In genomic region chr3:127208483-127209100, GRCh38 we compare ENCODE assay signal across 28 cellular contexts. TPM values are rescaled to one million over a fixed set of nuclear protein-coding genes. Genes with fewer than 3 reads are reported as not detected.
DNase-seq lines count a peak whose midpoint lies in the region; ATAC-seq and TF ChIP-seq lines count a peak whose summit lies in the region.
"Had no signal": no experiment of that assay in that cellular context is flagged by ENCODE, and none has a peak within 500 bp of the region (broad histone marks: within the 10 kb centered on the region; RNA-seq: fewer than 3 reads in every experiment).

No MANE protein-coding gene starts in this region.

- no peaks in the 10 kb centered on the region for H3K4me1 ChIP-seq in H9 (ENCODE audit: insufficient read depth, low read length)
- no peaks in the 10 kb centered on the region for H3K4me1 ChIP-seq in gastroesophageal sphincter
- H3K4me1 ChIP-seq in sigmoid colon, result no peaks in the 10 kb centered on the region
- H3K4me1 ChIP-seq: breast epithelium, psoas muscle, SJSA1 had no signal

- H3K36me3 ChIP-seq in gastroesophageal sphincter (no peaks in the 10 kb centered on the region), sigmoid colon (no peaks in the 10 kb centered on the region)
- H3K36me3 ChIP-seq: breast epithelium, MG63, SJSA1 had no signal

- H3K79me2 ChIP-seq in H9 (ENCODE audit: insufficient read depth, low read length), result no peaks in the 10 kb centered on the region

- no peaks in the 10 kb centered on the region for H3K36me3 Mint-ChIP-seq in H9 (ENCODE audit: insufficient read depth in 1 of 3, low read depth in 3 of 3)
- H3K36me3 Mint-ChIP-seq: activated CD4-positive, alpha-beta memory T cell treated with anti-CD3 and anti-CD28 coated beads for 36 hours; IgD-negative memory B cell; memory B cell had no signal

- H3K27me3 Mint-ChIP-seq in H9 (ENCODE audit: low read depth), result peaks cover 9% of the 10 kb centered on the region

- no peak overlapping the region for H3K23ac ChIP-seq in H9 (ENCODE audit: insufficient read length, low read depth, low read length)

- no peak overlapping the region for H4K8ac ChIP-seq in H9 (replicated peaks; ENCODE audit: insufficient read length, low read depth, low read length)

- WGBS in H9 (ENCODE audit: extremely low coverage, insufficient read length, low lambda C conversion rate), result no CpG with 5 or more reads among the region's 14 CpGs
- WGBS in gastroesophageal sphincter (ENCODE audit: low coverage in 1 of 2), 2 donors, result 77 to 92% methylated on average over 2 of the region's 14 CpGs
- 81 to 86% methylated on average over 14 of the region's 14 CpGs for WGBS in sigmoid colon, 2 donors

- intact Hi-C loops in sigmoid colon (cut with DNase I), result no loop called here

- no peaks in the 10 kb centered on the region for H3K9me3 ChIP-seq in H9 (ENCODE audit: control insufficient read depth, low read depth, low read length)
- no peaks in the 10 kb centered on the region for H3K9me3 ChIP-seq in gastroesophageal sphincter
- no peaks in the 10 kb centered on the region for H3K9me3 ChIP-seq in sigmoid colon
- H3K9me3 ChIP-seq: breast epithelium, MG63, psoas muscle, SJSA1 had no signal

- TF ChIP-seq POLR2A in gastroesophageal sphincter (IDR thresholded peaks at IDR 0.05) (no peak), sigmoid colon (IDR thresholded peaks at IDR 0.05) (no peak)

- H3K9me3 Mint-ChIP-seq in H9, result no peaks in the 10 kb centered on the region
- H3K9me3 Mint-ChIP-seq: activated CD4-positive, alpha-beta memory T cell treated with anti-CD3 and anti-CD28 coated beads for 36 hours; memory B cell; T-helper 1 cell treated with Interleukin-12 subunit alpha and Interleukin-12 subunit beta and Interleukin-4 antibody, amounts not matched to agents 30 μg/mL and 1 μg/mL, for 36 hours had no signal

- H3K79me1 ChIP-seq in H9 (ENCODE audit: insufficient read depth, low read depth, low read length, poor library complexity, severe bottlenecking), result no peaks in the 10 kb centered on the region

- peak; percentile 3 for ATAC-seq in gastroesophageal sphincter
- ATAC-seq in HG02970 (IDR thresholded peaks at IDR 0.05; ENCODE audit: low FRiP score, unreplicated experiment), result no peak
- ATAC-seq: HCT116, Panc1, psoas muscle had no signal

- H4K20me1 ChIP-seq in H9 (ENCODE audit: control insufficient read depth, insufficient read depth, insufficient read length), result no peaks in the 10 kb centered on the region

- TF ChIP-seq EP300 in gastroesophageal sphincter (IDR thresholded peaks at IDR 0.05) (no peak), sigmoid colon (IDR thresholded peaks at IDR 0.05) (no peak)

- H3K4me3 ChIP-seq in gastroesophageal sphincter (no peak overlapping the region), sigmoid colon (no peak overlapping the region)
- H3K4me3 ChIP-seq: breast epithelium, MG63, psoas muscle, SJSA1 had no signal

- no peak overlapping the region for H3K14ac ChIP-seq in H9 (ENCODE audit: insufficient read depth, low read length)

- H3K23me2 ChIP-seq in H9 (ENCODE audit: insufficient read length, low read depth, low read length, poor library complexity, severe bottlenecking), result no peaks in the 10 kb centered on the region

- H2AFZ ChIP-seq in H9 (ENCODE audit: low read length), result no peak overlapping the region

- H2BK120ac ChIP-seq in H9 (ENCODE audit: low read depth, low read length, poor library complexity, severe bottlenecking), result no peak overlapping the region

- no peak overlapping the region for H4K5ac ChIP-seq in H9 (ENCODE audit: insufficient read length, low read depth, low read length)

- no peak overlapping the region for H3K4me3 Mint-ChIP-seq in H9
- H3K4me3 Mint-ChIP-seq: activated CD4-positive, alpha-beta memory T cell treated with anti-CD3 and anti-CD28 coated beads for 36 hours; IgD-negative memory B cell; memory B cell; T-helper 1 cell treated with Interleukin-12 subunit alpha and Interleukin-12 subunit beta and Interleukin-4 antibody, amounts not matched to agents 30 μg/mL and 1 μg/mL, for 36 hours had no signal

- H2BK12ac ChIP-seq in H9 (ENCODE audit: insufficient read length, low read depth, low read length), result no peak overlapping the region

- no peak overlapping the region for H3K4ac ChIP-seq in H9 (ENCODE audit: low read depth, low read length)

- H3K27ac Mint-ChIP-seq in H9, result no peak overlapping the region; a peak in 1 of 7 replicates
- H3K27ac Mint-ChIP-seq: activated CD4-positive, alpha-beta memory T cell treated with anti-CD3 and anti-CD28 coated beads for 36 hours; IgD-negative memory B cell; memory B cell; T-helper 1 cell treated with Interleukin-12 subunit alpha and Interleukin-12 subunit beta and Interleukin-4 antibody, amounts not matched to agents 30 μg/mL and 1 μg/mL, for 36 hours had no signal

- no peak for TF ChIP-seq CTCF in H9 (conservative IDR thresholded peaks at IDR 0.05)
- no peak for TF ChIP-seq CTCF in gastroesophageal sphincter (IDR thresholded peaks at IDR 0.05)
- TF ChIP-seq CTCF in sigmoid colon (IDR thresholded peaks at IDR 0.05), result no peak

- no peak overlapping the region for H3T11ph ChIP-seq in H9 (ENCODE audit: low read length)

- H3K9ac ChIP-seq in H9 (ENCODE audit: extremely low read depth, insufficient read length, low read length), result no peak overlapping the region

- no peak overlapping the region for H4K91ac ChIP-seq in H9 (ENCODE audit: insufficient read length, low read depth, low read length)

- DNase-seq in NCI-H2196 (lab: John Stamatoyannopoulos, UW; ENCODE audit: unreplicated experiment) (peak; percentile 26), NCI-H2196 treated with DMSO at 0.1 percent for 48 hours (lab: John Stamatoyannopoulos, UW; ENCODE audit: unreplicated experiment) (no peak), H9 (peak; percentile 20), sigmoid colon (peak; percentile 46), EL (no peak), NCI-H187 treated with DMSO at 0.1 percent for 48 hours (lab: John Stamatoyannopoulos, UW) (no peak)
- DNase-seq: 8988T; activated CD4-positive, alpha-beta memory T cell treated with anti-CD3 and anti-CD28 coated beads for 36 hours; activated gamma-delta T cell treated with Interleukin-2 at 50 U/mL for 16 hours; COR-L47; DND-41; MG63; NCI-H146; NCI-H748 treated with DMSO at 0.1 percent for 48 hours had no signal

- H3K18ac ChIP-seq in H9 (ENCODE audit: insufficient read length, low read depth, low read length), result no peak overlapping the region

- H3K27ac ChIP-seq in H9 (ENCODE audit: insufficient read length, low read depth, low read length) (no peak overlapping the region), gastroesophageal sphincter (no peak overlapping the region), sigmoid colon (no peak overlapping the region)
- H3K27ac ChIP-seq: breast epithelium, HL-60, psoas muscle, SJSA1 had no signal

- H2BK5ac ChIP-seq in H9 (ENCODE audit: insufficient read length, low read length), result no peak overlapping the region

- H2BK20ac ChIP-seq in H9 (ENCODE audit: low read depth, low read length, poor library complexity, severe bottlenecking), result no peak overlapping the region

- H3K4me1 Mint-ChIP-seq in H9, result peaks cover 10 to 14% of the 10 kb centered on the region in 2 experiments
- H3K4me1 Mint-ChIP-seq: IgD-negative memory B cell, memory B cell had no signal

- no peak overlapping the region for H2AK5ac ChIP-seq in H9 (ENCODE audit: insufficient read length, low read length)

- H3K56ac ChIP-seq in H9 (ENCODE audit: insufficient read length, low read depth, low read length), result no peak overlapping the region

- H3K27me3 ChIP-seq in H9 (ENCODE audit: insufficient read depth, low read length) (no peaks in the 10 kb centered on the region), gastroesophageal sphincter (peaks cover 70% of the 10 kb centered on the region), sigmoid colon (peaks cover 0 to 27% (median 8%) of the 10 kb centered on the region in 3 donors)
- H3K27me3 ChIP-seq: MG63, SJSA1 had no signal

- no peak overlapping the region for H3K4me2 ChIP-seq in H9 (ENCODE audit: insufficient read depth, insufficient read length, low read length)

- no peak overlapping the region for H2BK15ac ChIP-seq in H9 (ENCODE audit: low read depth, low read length)

RNA-seq across cellular contexts. Expression of gene PRR23E, which starts 15.7 kb away (rescaled TPM):
- not detected in 2 replicates for total RNA-seq in H9 (2021)
- not detected for total RNA-seq in gastroesophageal sphincter
- total RNA-seq in sigmoid colon, result not detected
- not detected for polyA plus RNA-seq in sigmoid colon
- total RNA-seq: activated CD4-positive, alpha-beta memory T cell treated with anti-CD3 and anti-CD28 coated beads for 36 hours; breast epithelium; psoas muscle; SJSA1; urinary bladder had no signal
- polyA plus RNA-seq: IgD-negative memory B cell, keratinocyte, neural cell, psoas muscle, urinary bladder had no signal

Comparison
In these comparisons a context has a peak if more than half of its experiments do, and no peak if none do; other contexts are left out.
1. DNase-seq: peak in NCI-H2196 (single experiment), H9 (single experiment) and sigmoid colon (single experiment); none in NCI-H2196 treated with DMSO at 0.1 percent for 48 hours (single experiment), EL (single experiment) and NCI-H187 treated with DMSO at 0.1 percent for 48 hours (single experiment).